In the genomic region with DNA sequence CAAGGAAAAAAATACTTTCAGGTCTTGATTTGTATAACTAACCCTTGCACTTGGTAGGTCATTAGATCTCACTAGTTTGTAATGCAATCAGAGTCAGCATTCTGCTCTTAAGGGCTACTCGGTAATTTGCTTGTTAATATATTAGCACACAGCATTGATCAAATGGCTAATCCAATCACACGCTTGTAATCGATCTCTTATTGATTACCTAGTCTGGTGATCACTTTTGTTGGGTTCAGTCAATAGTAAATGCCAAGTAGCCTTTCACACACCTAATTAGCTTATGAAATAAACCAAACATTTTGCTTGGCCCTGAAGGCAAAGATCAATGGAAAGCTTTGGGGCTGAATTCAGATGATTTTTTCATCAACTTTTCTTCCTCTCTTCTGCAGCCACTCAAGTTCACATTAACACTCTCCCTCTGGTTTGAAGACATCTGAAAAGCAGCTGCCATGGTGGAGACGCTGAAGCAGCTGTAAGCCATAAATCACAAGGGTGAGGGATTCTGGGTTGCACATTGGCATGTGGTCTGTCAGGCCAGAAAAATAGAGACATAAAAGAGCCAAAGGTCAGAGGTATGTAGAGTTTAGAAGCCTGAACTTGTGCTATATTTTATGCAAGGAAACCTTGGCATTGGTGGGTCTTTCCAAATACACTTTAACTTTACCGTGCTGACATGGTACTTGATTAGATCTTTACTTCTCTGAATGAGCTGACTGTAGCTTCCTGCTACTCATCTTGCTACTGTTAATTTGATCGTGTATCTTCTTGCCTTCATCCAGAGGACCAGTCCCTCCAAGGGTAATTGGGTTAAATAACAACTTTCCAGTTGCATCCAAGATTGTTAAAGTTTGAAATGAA, we compare ENCODE assay signal across 1 cellular context.
TF ChIP-seq lines count a peak whose summit lies in the region.

No MANE protein-coding gene starts in this region.

TF ChIP-seq in HCT116, 20 proteins besides CTCF, POLR2A, EP300 and RAD21:
- TF ChIP-seq ELF1 (IDR thresholded peaks at IDR 0.05; ENCODE audit: borderline replicate concordance, low read depth) = no peak
- TF ChIP-seq CBX3 (IDR thresholded peaks at IDR 0.05; ENCODE audit: low read depth) = no peak
- no peak for TF ChIP-seq EZH2phosphoT487 (IDR thresholded peaks at IDR 0.05; ENCODE audit: borderline replicate concordance)
- TF ChIP-seq, protein P1, sequence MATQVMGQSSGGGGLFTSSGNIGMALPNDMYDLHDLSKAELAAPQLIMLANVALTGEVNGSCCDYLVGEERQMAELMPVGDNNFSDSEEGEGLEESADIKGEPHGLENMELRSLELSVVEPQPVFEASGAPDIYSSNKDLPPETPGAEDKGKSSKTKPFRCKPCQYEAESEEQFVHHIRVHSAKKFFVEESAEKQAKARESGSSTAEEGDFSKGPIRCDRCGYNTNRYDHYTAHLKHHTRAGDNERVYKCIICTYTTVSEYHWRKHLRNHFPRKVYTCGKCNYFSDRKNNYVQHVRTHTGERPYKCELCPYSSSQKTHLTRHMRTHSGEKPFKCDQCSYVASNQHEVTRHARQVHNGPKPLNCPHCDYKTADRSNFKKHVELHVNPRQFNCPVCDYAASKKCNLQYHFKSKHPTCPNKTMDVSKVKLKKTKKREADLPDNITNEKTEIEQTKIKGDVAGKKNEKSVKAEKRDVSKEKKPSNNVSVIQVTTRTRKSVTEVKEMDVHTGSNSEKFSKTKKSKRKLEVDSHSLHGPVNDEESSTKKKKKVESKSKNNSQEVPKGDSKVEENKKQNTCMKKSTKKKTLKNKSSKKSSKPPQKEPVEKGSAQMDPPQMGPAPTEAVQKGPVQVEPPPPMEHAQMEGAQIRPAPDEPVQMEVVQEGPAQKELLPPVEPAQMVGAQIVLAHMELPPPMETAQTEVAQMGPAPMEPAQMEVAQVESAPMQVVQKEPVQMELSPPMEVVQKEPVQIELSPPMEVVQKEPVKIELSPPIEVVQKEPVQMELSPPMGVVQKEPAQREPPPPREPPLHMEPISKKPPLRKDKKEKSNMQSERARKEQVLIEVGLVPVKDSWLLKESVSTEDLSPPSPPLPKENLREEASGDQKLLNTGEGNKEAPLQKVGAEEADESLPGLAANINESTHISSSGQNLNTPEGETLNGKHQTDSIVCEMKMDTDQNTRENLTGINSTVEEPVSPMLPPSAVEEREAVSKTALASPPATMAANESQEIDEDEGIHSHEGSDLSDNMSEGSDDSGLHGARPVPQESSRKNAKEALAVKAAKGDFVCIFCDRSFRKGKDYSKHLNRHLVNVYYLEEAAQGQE (IDR thresholded peaks at IDR 0.05; ENCODE audit: low read depth) = no peak
- no peak for TF ChIP-seq ZFX (IDR thresholded peaks at IDR 0.05)
- TF ChIP-seq POLR2AphosphoS5 (IDR thresholded peaks at IDR 0.05; ENCODE audit: low read depth, low read length) = no peak
- TF ChIP-seq TCF7L2 (IDR thresholded peaks at IDR 0.05; ENCODE audit: borderline replicate concordance, extremely low read depth, insufficient read depth, insufficient read length) = no peak
- TF ChIP-seq, protein P2, sequence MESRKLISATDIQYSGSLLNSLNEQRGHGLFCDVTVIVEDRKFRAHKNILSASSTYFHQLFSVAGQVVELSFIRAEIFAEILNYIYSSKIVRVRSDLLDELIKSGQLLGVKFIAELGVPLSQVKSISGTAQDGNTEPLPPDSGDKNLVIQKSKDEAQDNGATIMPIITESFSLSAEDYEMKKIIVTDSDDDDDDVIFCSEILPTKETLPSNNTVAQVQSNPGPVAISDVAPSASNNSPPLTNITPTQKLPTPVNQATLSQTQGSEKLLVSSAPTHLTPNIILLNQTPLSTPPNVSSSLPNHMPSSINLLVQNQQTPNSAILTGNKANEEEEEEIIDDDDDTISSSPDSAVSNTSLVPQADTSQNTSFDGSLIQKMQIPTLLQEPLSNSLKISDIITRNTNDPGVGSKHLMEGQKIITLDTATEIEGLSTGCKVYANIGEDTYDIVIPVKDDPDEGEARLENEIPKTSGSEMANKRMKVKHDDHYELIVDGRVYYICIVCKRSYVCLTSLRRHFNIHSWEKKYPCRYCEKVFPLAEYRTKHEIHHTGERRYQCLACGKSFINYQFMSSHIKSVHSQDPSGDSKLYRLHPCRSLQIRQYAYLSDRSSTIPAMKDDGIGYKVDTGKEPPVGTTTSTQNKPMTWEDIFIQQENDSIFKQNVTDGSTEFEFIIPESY (IDR thresholded peaks at IDR 0.05; ENCODE audit: extremely low read depth, insufficient replicate concordance, low read length) = no peak
- no peak for TF ChIP-seq JUND (IDR thresholded peaks at IDR 0.05)
- no peak for TF ChIP-seq SP1 (IDR thresholded peaks at IDR 0.05; ENCODE audit: low read depth)
- no peak for TF ChIP-seq ZNF274 (IDR thresholded peaks at IDR 0.05; ENCODE audit: low read depth, low read length)
- TF ChIP-seq SIN3A (IDR thresholded peaks at IDR 0.05; ENCODE audit: low read depth) = no peak
- TF ChIP-seq YY1 (IDR thresholded peaks at IDR 0.05; ENCODE audit: extremely low read depth, insufficient replicate concordance, low read depth, low read length) = no peak
